In the genomic region with DNA sequence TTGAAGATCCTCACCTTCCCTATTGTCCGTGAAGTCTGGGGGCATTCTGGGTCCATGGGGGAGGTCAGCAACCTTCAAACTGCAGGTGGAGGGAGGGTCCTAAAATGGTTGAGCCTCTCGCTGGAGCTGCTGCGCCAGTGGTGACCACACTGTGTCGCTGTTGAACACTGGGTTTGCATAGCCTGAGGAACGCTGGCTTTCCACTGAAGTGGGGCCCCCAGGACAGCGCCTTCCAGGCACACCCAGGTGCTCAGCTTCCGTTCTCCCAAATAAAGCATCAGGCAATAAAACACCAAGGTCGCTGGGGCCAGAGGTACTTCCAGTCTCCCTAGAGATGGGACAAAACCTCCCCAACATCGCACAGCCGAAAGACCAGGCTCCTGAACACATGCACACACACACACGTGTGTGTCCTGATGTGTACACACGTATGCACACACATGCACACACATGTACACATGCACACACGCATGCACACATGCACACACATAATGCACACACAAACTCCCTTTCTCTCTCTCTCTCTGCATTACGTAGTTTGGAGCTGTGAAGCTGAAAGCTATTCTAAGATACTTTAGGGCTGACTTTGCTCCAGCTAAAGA, we compare ENCODE assay signal across 12 cellular contexts.
DNase-seq lines count a peak whose midpoint lies in the region; ATAC-seq and TF ChIP-seq lines count a peak whose summit lies in the region.
"Had no signal": no experiment of that assay in that cellular context is flagged by ENCODE, and none has a peak within 500 bp of the region (broad histone marks: within the 10 kb centered on the region; RNA-seq: fewer than 3 reads in every experiment).

No MANE protein-coding gene starts in this region.

- peak; percentile 20 for DNase-seq in activated CD8-positive, alpha-beta T cell treated with anti-CD3 and anti-CD28 coated beads for 36 hours
- no peak for DNase-seq in activated CD8-positive, alpha-beta T cell treated with anti-CD3 and anti-CD28 coated beads, Interleukin-2, amount 10 ng/mL, durations not matched to agents 7 days and 5 days
- DNase-seq in fibroblast of mammary gland (ENCODE audit: low read depth) (no peak), sigmoid colon (peak; percentile 41), KBM-7 (no peak)
- DNase-seq: NCI-H1092 treated with DMSO at 0.1 percent for 48 hours, NCI-H774, T-helper 9 cell had no signal

- H3K27ac ChIP-seq in OCI-LY1 (ENCODE audit: low read depth, low read length, poor library complexity, severe bottlenecking): no peak overlapping the region
- H3K27ac ChIP-seq in sigmoid colon: no peak overlapping the region
- H3K27ac ChIP-seq: neutrophil had no signal

- H3K4me1 Mint-ChIP-seq in activated CD8-positive, alpha-beta T cell treated with anti-CD3 and anti-CD28 coated beads for 36 hours (ENCODE audit: low read depth): peaks cover 15% of the 10 kb centered on the region
- H3K4me1 Mint-ChIP-seq in activated CD8-positive, alpha-beta T cell treated with anti-CD3 and anti-CD28 coated beads, Interleukin-2, amount 10 ng/mL, durations not matched to agents 7 days and 5 days (ENCODE audit: low read depth): peaks cover 9% of the 10 kb centered on the region

- peak; percentile 50 for TF ChIP-seq CTCF in activated CD8-positive, alpha-beta T cell treated with anti-CD3 and anti-CD28 coated beads for 36 hours (IDR thresholded peaks at IDR 0.05)
- TF ChIP-seq CTCF in OCI-LY1 (IDR thresholded peaks at IDR 0.05; ENCODE audit: low read length) (peak; percentile 42; the same call in 1 of the 2 replicates), fibroblast of mammary gland (conservative IDR thresholded peaks at IDR 0.05; ENCODE audit: control insufficient read depth, insufficient read depth, low read depth, low read length) (peak; percentile 29), sigmoid colon (IDR thresholded peaks at IDR 0.05) (no peak)

- no peak overlapping the region for H3K4me3 Mint-ChIP-seq in activated CD8-positive, alpha-beta T cell treated with anti-CD3 and anti-CD28 coated beads for 36 hours
- H3K4me3 Mint-ChIP-seq in activated CD8-positive, alpha-beta T cell treated with anti-CD3 and anti-CD28 coated beads, Interleukin-2, amount 10 ng/mL, durations not matched to agents 7 days and 5 days: no peak overlapping the region

- no peak overlapping the region for H2AFZ ChIP-seq in OCI-LY1 (ENCODE audit: low read length)

- H3K27ac Mint-ChIP-seq in activated CD8-positive, alpha-beta T cell treated with anti-CD3 and anti-CD28 coated beads for 36 hours: no peak overlapping the region
- no peak overlapping the region for H3K27ac Mint-ChIP-seq in activated CD8-positive, alpha-beta T cell treated with anti-CD3 and anti-CD28 coated beads, Interleukin-2, amount 10 ng/mL, durations not matched to agents 7 days and 5 days

- POLR2A ChIA-PET in activated CD8-positive, alpha-beta T cell treated with anti-CD3 and anti-CD28 coated beads for 36 hours (lab: Charles Lee): no interaction called here
- POLR2A ChIA-PET in activated CD8-positive, alpha-beta T cell treated with anti-CD3 and anti-CD28 coated beads, Interleukin-2, amount 10 ng/mL, durations not matched to agents 7 days and 5 days (lab: Charles Lee): no interaction called here

- intact Hi-C loops in activated CD8-positive, alpha-beta T cell treated with anti-CD3 and anti-CD28 coated beads for 36 hours (cut with micrococcal nuclease): no loop called here
- intact Hi-C loops in sigmoid colon (cut with DNase I): no loop called here

- peaks cover 11% of the 10 kb centered on the region for H3K9me3 ChIP-seq in OCI-LY1 (ENCODE audit: low read length)
- H3K9me3 ChIP-seq in sigmoid colon: peaks cover 4 to 15% (median 6%) of the 10 kb centered on the region in 4 donors
- H3K9me3 ChIP-seq: neutrophil had no signal

- H3K9me3 Mint-ChIP-seq in activated CD8-positive, alpha-beta T cell treated with anti-CD3 and anti-CD28 coated beads for 36 hours: peaks cover 16% of the 10 kb centered on the region
- peaks cover 20% of the 10 kb centered on the region for H3K9me3 Mint-ChIP-seq in activated CD8-positive, alpha-beta T cell treated with anti-CD3 and anti-CD28 coated beads, Interleukin-2, amount 10 ng/mL, durations not matched to agents 7 days and 5 days (ENCODE audit: insufficient read depth)

- H3K9me2 ChIP-seq in OCI-LY1 (ENCODE audit: low read depth, low read length): no peaks in the 10 kb centered on the region

- CTCF ChIA-PET in activated CD8-positive, alpha-beta T cell treated with anti-CD3 and anti-CD28 coated beads for 36 hours (lab: Charles Lee): interaction anchor here (0.8 to 6.9 kb wide), 6 partner anchors 10 to 199 kb away, joined by 3 to 83 read pairs (median 4); no protein-coding TSS in a partner anchor
- CTCF ChIA-PET in activated CD8-positive, alpha-beta T cell treated with anti-CD3 and anti-CD28 coated beads, Interleukin-2, amount 10 ng/mL, durations not matched to agents 7 days and 5 days (lab: Charles Lee): interaction anchor here (1.8 to 17.5 kb wide), 2 partner anchors 33 to 198 kb away, joined by 6 to 222 read pairs; no protein-coding TSS in a partner anchor

- no peaks in the 10 kb centered on the region for H4K20me1 ChIP-seq in OCI-LY1 (ENCODE audit: insufficient read depth, low read length)

- peaks cover 2% of the 10 kb centered on the region for H3K36me3 Mint-ChIP-seq in activated CD8-positive, alpha-beta T cell treated with anti-CD3 and anti-CD28 coated beads for 36 hours (ENCODE audit: low read depth)
- peaks cover 5% of the 10 kb centered on the region for H3K36me3 Mint-ChIP-seq in activated CD8-positive, alpha-beta T cell treated with anti-CD3 and anti-CD28 coated beads, Interleukin-2, amount 10 ng/mL, durations not matched to agents 7 days and 5 days (ENCODE audit: low read depth)

- in situ Hi-C loops in KBM-7 (cut with MboI; ENCODE audit: low pct_unique_long_range_greater_than_20kb, low sequenced_read_pairs): no loop called here

- no peak for TF ChIP-seq EP300 in sigmoid colon (IDR thresholded peaks at IDR 0.05)

- no peaks in the 10 kb centered on the region for H3K79me2 ChIP-seq in OCI-LY1 (ENCODE audit: insufficient read depth, low read length)

- H3K4me3 ChIP-seq in OCI-LY1 (ENCODE audit: low read depth, low read length, poor library complexity, severe bottlenecking) (no peak overlapping the region), fibroblast of mammary gland (ENCODE audit: control insufficient read depth, low read depth, low read length) (no peak overlapping the region), sigmoid colon (no peak overlapping the region)

- no peak for TF ChIP-seq POLR2A in sigmoid colon (IDR thresholded peaks at IDR 0.05)

- no peak overlapping the region for H3K4me2 ChIP-seq in OCI-LY1 (ENCODE audit: low read length)

- peaks cover 4% of the 10 kb centered on the region; the same call in 1 of the 2 replicates for H3K27me3 ChIP-seq in OCI-LY1 (ENCODE audit: insufficient read depth, low read length)
- H3K27me3 ChIP-seq in sigmoid colon: no peaks in the 10 kb centered on the region

- WGBS in sigmoid colon, 2 donors: 60 to 64% methylated on average over 14 of the region's 14 CpGs

- no peak overlapping the region for H3K9ac ChIP-seq in OCI-LY1 (ENCODE audit: low read length)

- no peaks in the 10 kb centered on the region for H3K4me1 ChIP-seq in OCI-LY1 (ENCODE audit: insufficient read depth, low read length, severe bottlenecking)
- H3K4me1 ChIP-seq in sigmoid colon: peaks cover 0 to 17% (median 15%) of the 10 kb centered on the region in 4 donors

- no peaks in the 10 kb centered on the region; the same call in 1 of the 2 replicates for H3K36me3 ChIP-seq in OCI-LY1 (ENCODE audit: insufficient read depth, low read length)
- H3K36me3 ChIP-seq in sigmoid colon: no peaks in the 10 kb centered on the region
- H3K36me3 ChIP-seq: neutrophil had no signal

- no peaks in the 10 kb centered on the region for H3F3A ChIP-seq in OCI-LY1 (ENCODE audit: insufficient read depth, low read length)

- no peak for ATAC-seq in activated CD8-positive, alpha-beta T cell treated with anti-CD3 and anti-CD28 coated beads for 36 hours
- no peak for ATAC-seq in activated CD8-positive, alpha-beta T cell treated with anti-CD3 and anti-CD28 coated beads, Interleukin-2, amount 10 ng/mL, durations not matched to agents 7 days and 5 days
- ATAC-seq in HG03354 (IDR thresholded peaks at IDR 0.05; ENCODE audit: poor library complexity, severe bottlenecking, unreplicated experiment): no peak
- no peak for ATAC-seq in GM21515 (IDR thresholded peaks at IDR 0.05; ENCODE audit: unreplicated experiment)

- H3K27me3 Mint-ChIP-seq in activated CD8-positive, alpha-beta T cell treated with anti-CD3 and anti-CD28 coated beads for 36 hours: peaks cover 38% of the 10 kb centered on the region
- peaks cover 33% of the 10 kb centered on the region for H3K27me3 Mint-ChIP-seq in activated CD8-positive, alpha-beta T cell treated with anti-CD3 and anti-CD28 coated beads, Interleukin-2, amount 10 ng/mL, durations not matched to agents 7 days and 5 days (ENCODE audit: low read depth)

Comparison
In these comparisons a context has a peak if more than half of its experiments do, and no peak if none do; other contexts are left out.
1. DNase-seq: peak in activated CD8-positive, alpha-beta T cell treated with anti-CD3 and anti-CD28 coated beads for 36 hours (single experiment) and sigmoid colon (single experiment); none in activated CD8-positive, alpha-beta T cell treated with anti-CD3 and anti-CD28 coated beads, Interleukin-2, amount 10 ng/mL, durations not matched to agents 7 days and 5 days (single experiment), fibroblast of mammary gland (single experiment) and KBM-7 (single experiment).
2. CTCF ChIP-seq: peak in activated CD8-positive, alpha-beta T cell treated with anti-CD3 and anti-CD28 coated beads for 36 hours (single experiment), OCI-LY1 (single experiment) and fibroblast of mammary gland (single experiment); none in sigmoid colon (0 of 4).